In genomic region chr6:149223120-149223775, GRCh38 we compare ENCODE assay signal across 26 cellular contexts.
"Had no signal": no experiment of that assay in that cellular context is flagged by ENCODE, and none has a peak within 500 bp of the region (broad histone marks: within the 10 kb centered on the region; RNA-seq: fewer than 3 reads in every experiment).

No MANE protein-coding gene starts in this region.

- H3K9me3 ChIP-seq: colonic mucosa, esophagus squamous epithelium, heart right ventricle, left ventricle myocardium inferior, pancreas, prostate gland, sigmoid colon, testis, transverse colon had no signal

- H3K36me3 ChIP-seq: colonic mucosa, esophagus squamous epithelium, heart right ventricle, left ventricle myocardium inferior, pancreas, prostate gland, sigmoid colon, transverse colon had no signal

- H3K27ac ChIP-seq: colonic mucosa, epithelial cell of prostate, esophagus squamous epithelium, heart right ventricle, left ventricle myocardium inferior, pancreas, prostate gland, testis, transverse colon had no signal

- H3K4me1 ChIP-seq: colonic mucosa, prostate gland had no signal

- H3K27me3 ChIP-seq: colonic mucosa, esophagus squamous epithelium, pancreas, sigmoid colon, testis, transverse colon had no signal

- H3K4me3 ChIP-seq: colonic mucosa, esophagus squamous epithelium, heart right ventricle, left ventricle myocardium inferior, lung, pancreas, prostate gland, sigmoid colon, testis, transverse colon had no signal

- DNase-seq: activated CD4-positive, alpha-beta T cell treated with anti-CD3 and anti-CD28 coated beads for 4 hours; activated CD4-positive, alpha-beta T cell treated with anti-CD3 and anti-CD28 coated beads, Interleukin-2, amount 50 U/mL, for 4 hours; activated CD8-positive, alpha-beta memory T cell treated with anti-CD3 and anti-CD28 coated beads for 24 hours; activated effector memory CD4-positive, alpha-beta T cell treated with Interleukin-2 at 50 U/mL for 16 hours; activated naive CD4-positive, alpha-beta T cell treated with Interleukin-2 at 50 U/mL for 16 hours; amniotic stem cell; central memory CD4-positive, alpha-beta T cell; colonic mucosa; effector CD8-positive, alpha-beta T cell; esophagus squamous epithelium; foreskin melanocyte; heart right ventricle; kidney glomerular epithelial cell; left ventricle myocardium inferior; mesendoderm; nucleus accumbens; pancreas; retina; sigmoid colon; stimulated activated CD4-positive, alpha-beta T cell treated with anti-CD3 and anti-CD28 coated beads, Interleukin-2, amount 100 ng/mL, for 48 hours; stimulated activated naive CD4-positive, alpha-beta T cell treated with Interleukin-2 at 50 U/mL for 16 hours; testis; transverse colon had no signal
